ENCODE assay signal across 1 cellular context in the genomic region with DNA sequence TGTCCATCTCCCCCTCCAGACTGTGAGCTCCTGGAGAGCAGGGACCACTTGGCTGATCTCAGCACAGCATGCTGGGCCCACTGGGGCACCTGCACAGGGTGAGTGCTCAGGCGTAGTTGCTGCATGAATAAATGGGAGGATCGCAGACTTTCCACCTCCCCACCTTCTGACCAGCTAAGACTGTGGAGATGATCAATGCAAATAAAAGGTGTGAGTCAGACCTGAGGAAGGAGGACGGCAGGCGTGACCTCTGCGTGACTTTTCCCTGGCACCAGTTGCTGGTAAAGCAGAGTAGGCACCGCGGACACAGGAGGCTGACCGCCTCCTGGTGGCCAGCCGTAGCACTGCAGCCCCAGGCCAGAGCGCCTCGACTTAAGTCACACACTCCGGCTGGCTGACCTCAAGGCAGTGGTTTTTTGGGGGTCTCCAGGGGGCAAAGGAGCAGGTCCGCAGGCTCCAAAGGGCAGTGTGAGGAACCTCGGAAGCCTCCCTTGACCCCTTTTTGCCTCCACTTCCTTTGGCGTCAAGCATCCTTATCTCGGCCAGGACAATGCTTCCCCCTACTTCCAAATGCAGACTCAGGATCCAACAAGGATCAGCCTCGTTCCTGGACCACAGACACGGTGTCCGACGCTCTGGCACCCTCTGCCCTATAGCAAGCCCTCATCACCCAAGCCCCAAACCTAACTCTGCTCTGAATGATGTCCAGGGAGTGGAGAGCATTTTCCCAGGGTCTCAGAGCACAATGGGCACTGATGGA.
TF ChIP-seq lines count a peak whose summit lies in the region.

No MANE protein-coding gene starts in this region.

TF ChIP-seq in IMR-90, 13 proteins besides CTCF, POLR2A, EP300 and RAD21 (continued from another document):
- TF ChIP-seq, protein P1, sequence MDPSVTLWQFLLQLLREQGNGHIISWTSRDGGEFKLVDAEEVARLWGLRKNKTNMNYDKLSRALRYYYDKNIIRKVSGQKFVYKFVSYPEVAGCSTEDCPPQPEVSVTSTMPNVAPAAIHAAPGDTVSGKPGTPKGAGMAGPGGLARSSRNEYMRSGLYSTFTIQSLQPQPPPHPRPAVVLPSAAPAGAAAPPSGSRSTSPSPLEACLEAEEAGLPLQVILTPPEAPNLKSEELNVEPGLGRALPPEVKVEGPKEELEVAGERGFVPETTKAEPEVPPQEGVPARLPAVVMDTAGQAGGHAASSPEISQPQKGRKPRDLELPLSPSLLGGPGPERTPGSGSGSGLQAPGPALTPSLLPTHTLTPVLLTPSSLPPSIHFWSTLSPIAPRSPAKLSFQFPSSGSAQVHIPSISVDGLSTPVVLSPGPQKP (IDR thresholded peaks at IDR 0.05; ENCODE audit: borderline replicate concordance, low read depth, low read length), result no peak
